In genomic region chr4:138344064-138344463, GRCh38 we compare ENCODE assay signal across 15 cellular contexts.
"Had no signal": no experiment of that assay in that cellular context is flagged by ENCODE, and none has a peak within 500 bp of the region (broad histone marks: within the 10 kb centered on the region; RNA-seq: fewer than 3 reads in every experiment).

No MANE protein-coding gene starts in this region.

- ATAC-seq: left cardiac atrium, lower lobe of right lung had no signal

- H3K9me3 Mint-ChIP-seq: activated CD4-positive, alpha-beta memory T cell treated with anti-CD3 and anti-CD28 coated beads, Interleukin-2, amount 10 ng/mL, durations not matched to agents 7 days and 5 days had no signal

- H3K36me3 Mint-ChIP-seq: immature natural killer cell, naive B cell had no signal

- H3K27ac Mint-ChIP-seq: activated CD4-positive, alpha-beta memory T cell treated with anti-CD3 and anti-CD28 coated beads, Interleukin-2, amount 10 ng/mL, durations not matched to agents 7 days and 5 days; immature natural killer cell; naive B cell had no signal

- H3K27me3 ChIP-seq: breast epithelium, dorsolateral prefrontal cortex, esophagus muscularis mucosa, right atrium auricular region, tibial artery, uterus had no signal

- H3K4me3 Mint-ChIP-seq: activated CD4-positive, alpha-beta memory T cell treated with anti-CD3 and anti-CD28 coated beads, Interleukin-2, amount 10 ng/mL, durations not matched to agents 7 days and 5 days; immature natural killer cell had no signal

- H3K4me1 Mint-ChIP-seq: activated CD4-positive, alpha-beta memory T cell treated with anti-CD3 and anti-CD28 coated beads, Interleukin-2, amount 10 ng/mL, durations not matched to agents 7 days and 5 days had no signal

- H3K27me3 Mint-ChIP-seq: activated CD4-positive, alpha-beta memory T cell treated with anti-CD3 and anti-CD28 coated beads, Interleukin-2, amount 10 ng/mL, durations not matched to agents 7 days and 5 days; naive B cell had no signal

- H3K4me3 ChIP-seq: breast epithelium, dorsolateral prefrontal cortex, esophagus muscularis mucosa, lower lobe of right lung, right atrium auricular region, skin epidermis, tibial artery, uterus had no signal

- DNase-seq: activated CD4-positive, alpha-beta memory T cell treated with anti-CD3 and anti-CD28 coated beads, Interleukin-2, amount 10 ng/mL, durations not matched to agents 7 days and 5 days; activated naive CD4-positive, alpha-beta T cell; aorta; dorsolateral prefrontal cortex; glutamatergic neuron; immature natural killer cell; left cardiac atrium; lower lobe of right lung; naive B cell; tibial artery; uterus had no signal

- H3K9me3 ChIP-seq: breast epithelium, esophagus muscularis mucosa, lower lobe of right lung, right atrium auricular region, tibial artery, uterus had no signal

- H3K36me3 ChIP-seq: breast epithelium, esophagus muscularis mucosa, lower lobe of right lung, right atrium auricular region, tibial artery, uterus had no signal

- H3K4me1 ChIP-seq: breast epithelium, esophagus muscularis mucosa, lower lobe of right lung, right atrium auricular region, tibial artery, uterus had no signal
